14 cellular contexts compared by ENCODE assay signal in genomic region chr19:1296078-1296477, GRCh38. TPM values are rescaled to one million over a fixed set of nuclear protein-coding genes. Genes with fewer than 3 reads are reported as not detected.
DNase-seq lines count a peak whose midpoint lies in the region; ATAC-seq, FAIRE-seq and TF ChIP-seq lines count a peak whose summit lies in the region.
"Had no signal": no experiment of that assay in that cellular context is flagged by ENCODE, and none has a peak within 500 bp of the region (broad histone marks: within the 10 kb centered on the region; RNA-seq: fewer than 3 reads in every experiment).

No MANE protein-coding gene starts in this region.

- DNase-seq in A549 (ENCODE audit: low read depth in 1 of 2, low spot score in 1 of 2), result no peak
- no peak for DNase-seq in H1 (ENCODE audit: low read depth in 1 of 2, low spot score in 2 of 2)
- DNase-seq in DMS79 treated with DMSO at 0.1 percent for 48 hours (lab: John Stamatoyannopoulos, UW), result no peak
- DNase-seq in activated CD8-positive, alpha-beta memory T cell treated with anti-CD3 and anti-CD28 coated beads, Interleukin-2, amount 50 U/mL, for 48 hours, result no peak
- DNase-seq: Calu3; CD4-positive, alpha-beta memory T cell; EL had no signal

- no peaks in the 10 kb centered on the region for H3K36me3 ChIP-seq in BLaER1 treated with 17β-estradiol and CSF1 and Interleukin-3, amounts not matched to agents 10 nM and 100 nM
- no peaks in the 10 kb centered on the region for H3K36me3 ChIP-seq in H1 (ENCODE audit: control insufficient read depth in 2 of 4, insufficient read depth in 4 of 4, low read length in 3 of 4)
- H3K36me3 ChIP-seq: BE2C, HAP-1 had no signal

- H2BK5ac ChIP-seq in H1 (ENCODE audit: low read depth, low read length), result no peak overlapping the region

- H2BK15ac ChIP-seq in H1 (ENCODE audit: low read length), result peak overlapping the region; percentile 18; the same call in 1 of the 2 replicates

- H3K9me3 ChIP-seq in A549 (no peaks in the 10 kb centered on the region), H1 (ENCODE audit: insufficient read depth in 2 of 2, low read depth in 1 of 2, low read length in 1 of 2) (no peaks in the 10 kb centered on the region)
- no peaks in the 10 kb centered on the region for H3K9me3 ChIP-seq in BLaER1 treated with 17β-estradiol and CSF1 and Interleukin-3, amounts not matched to agents 10 nM and 100 nM (replicated peaks in 1 of 11)
- H3K9me3 ChIP-seq: BE2C, HAP-1 had no signal

- no peak for TF ChIP-seq RAD21 in A549 (conservative IDR thresholded peaks at IDR 0.05 in 1 of 2, IDR thresholded peaks at IDR 0.05 in 1 of 2)
- no peak for TF ChIP-seq RAD21 in H1 (IDR thresholded peaks at IDR 0.05 in 1 of 2, conservative IDR thresholded peaks at IDR 0.05 in 1 of 2; ENCODE audit: low read depth in 2 of 2, low read length in 2 of 2)

- H2AFZ ChIP-seq in H1 (ENCODE audit: low read length), result no peak overlapping the region

- no peak overlapping the region for H2BK120ac ChIP-seq in H1 (replicated peaks; ENCODE audit: low read depth, low read length)

- H3K4me1 ChIP-seq in A549 (peaks cover 19% of the 10 kb centered on the region), H1 (replicated peaks in 1 of 4; ENCODE audit: control insufficient read depth in 3 of 4, insufficient read depth in 4 of 4, low read length in 3 of 4) (peaks cover 0 to 7% (median under 1%) of the 10 kb centered on the region in 4 experiments; a peak in 4 of 7 replicates)
- H3K4me1 ChIP-seq in BLaER1 treated with 17β-estradiol and CSF1 and Interleukin-3, amounts not matched to agents 10 nM and 100 nM, result peaks cover 5 to 55% (median 50%) of the 10 kb centered on the region in 10 experiments; a peak in 18 of 20 replicates
- H3K4me1 ChIP-seq: BE2C had no signal

- H4K91ac ChIP-seq in H1 (replicated peaks; ENCODE audit: insufficient read length, low read length), result no peak overlapping the region

- H3K18ac ChIP-seq in H1 (ENCODE audit: extremely low read depth, low read length), result no peak overlapping the region

- 93% methylated on average over 4 of the region's 13 CpGs for WGBS in A549 (ENCODE audit: missing lambda C conversion rate)
- WGBS in H1 (ENCODE audit: extremely low coverage in 1 of 2, insufficient coverage in 1 of 2, insufficient read length in 1 of 2, insufficient replicate concordance in 2 of 2, low coverage in 1 of 2, low lambda C conversion rate in 2 of 2, missing lambda C conversion rate in 1 of 2), 2 experiments, result 95% methylated on average over 7 of the region's 13 CpGs; no CpG with 5 or more reads in 1 of the 2 experiments

- H2BK20ac ChIP-seq in H1 (ENCODE audit: low read length), result no peak overlapping the region

- H3K27ac ChIP-seq in A549, result no peak overlapping the region; a peak in 1 of 6 replicates
- H3K27ac ChIP-seq in BLaER1 treated with 17β-estradiol and CSF1 and Interleukin-3, amounts not matched to agents 10 nM and 100 nM, result no peak overlapping the region
- H3K27ac ChIP-seq in H1 (ENCODE audit: low read depth, low read length), result no peak overlapping the region

- TF ChIP-seq CTCF in A549 (IDR thresholded peaks at IDR 0.05), result no peak
- TF ChIP-seq CTCF in H1 (IDR thresholded peaks at IDR 0.05; ENCODE audit: control extremely low read depth in 1 of 3, insufficient read depth in 1 of 3, low read depth in 1 of 3, low read length in 3 of 3), result no peak

- peaks cover 24 to 58% (median 48%) of the 10 kb centered on the region in 11 experiments; a peak in 20 of 22 replicates for H3K27me3 ChIP-seq in BLaER1 treated with 17β-estradiol and CSF1 and Interleukin-3, amounts not matched to agents 10 nM and 100 nM
- peaks cover 0 to 2% (median 1%) of the 10 kb centered on the region in 4 experiments; a peak in 2 of 7 replicates for H3K27me3 ChIP-seq in H1 (replicated peaks in 1 of 4; ENCODE audit: control insufficient read depth in 3 of 4, extremely low read depth in 1 of 4, insufficient read depth in 3 of 4, low read length in 3 of 4)

- 0 out of 22 replicates have a peak overlapping the region, but pooled peaks of 1 of the 11 experiments have one; percentile 40 for H3K9ac ChIP-seq in BLaER1 treated with 17β-estradiol and CSF1 and Interleukin-3, amounts not matched to agents 10 nM and 100 nM
- H3K9ac ChIP-seq in H1 (replicated peaks in 1 of 4; ENCODE audit: extremely low read depth in 1 of 4, low read depth in 3 of 4, low read length in 3 of 4), result no peak overlapping the region

- 0 out of 2 replicates have a peak overlapping the region, but pooled peaks have one; percentile 24 for H2AK5ac ChIP-seq in H1 (ENCODE audit: low read depth, low read length)

- 0 out of 2 replicates have a peak overlapping the region, but pooled peaks have one; percentile 9 for H2BK12ac ChIP-seq in H1 (ENCODE audit: low read depth, low read length)

- no peak overlapping the region for H4K5ac ChIP-seq in H1 (ENCODE audit: insufficient read length, low read depth, low read length)

- H3K4me2 ChIP-seq in A549, result peak overlapping the region; percentile 91; the same call in 2 of the 3 replicates
- H3K4me2 ChIP-seq in BLaER1 treated with 17β-estradiol and CSF1 and Interleukin-3, amounts not matched to agents 10 nM and 100 nM, result peak overlapping the region in 7 of 11 experiments; percentile 37 to 67 (median 58); a peak in 14 of 22 replicates
- peak overlapping the region in 1 of 2 experiments; percentile 33; a peak in 1 of 4 replicates for H3K4me2 ChIP-seq in H1 (ENCODE audit: insufficient read depth in 1 of 2, low read depth in 2 of 2, low read length in 2 of 2)

- POLR2A ChIA-PET in A549 (lab: Yijun Ruan, JAX) (no interaction called here), H1 (lab: Charles Lee; ENCODE audit: partially characterized antibody) (interaction anchor here (1.3 to 1.8 kb wide), 2 partner anchors 21 to 27 kb away, joined by 3 to 8 read pairs; partner anchors contain the start of genes CIRBP and FAM174C)

- TF ChIP-seq POLR2A in A549 (IDR thresholded peaks at IDR 0.05; ENCODE audit: low read length), result no peak
- TF ChIP-seq POLR2A in H1 (IDR thresholded peaks at IDR 0.05; ENCODE audit: control extremely low read depth in 1 of 2, low read depth in 2 of 2, low read length in 2 of 2), result no peak

- CTCF ChIA-PET in A549 (lab: Yijun Ruan, JAX), result interaction anchor here (0.6 to 1.1 kb wide), 5 partner anchors 13 to 51 kb away, joined by 3 to 4 read pairs (median 3); no protein-coding TSS in a partner anchor
- CTCF ChIA-PET in H1 (lab: Charles Lee; ENCODE audit: partially characterized antibody), result interaction anchor here (1.0 kb wide), 1 partner anchor 103 kb away, joined by 3 read pairs; no protein-coding TSS in a partner anchor

- H4K8ac ChIP-seq in H1 (ENCODE audit: extremely low read depth, insufficient read depth, low read length), result 0 out of 2 replicates have a peak overlapping the region, but pooled peaks have one; percentile 35

- no peak overlapping the region for H3K14ac ChIP-seq in H1 (ENCODE audit: insufficient read length)

- H3K4me3 ChIP-seq in A549 (no peak overlapping the region; the same call in 2 of the 3 replicates), H1 (ENCODE audit: extremely low read depth in 1 of 4, insufficient read depth in 2 of 4, low read depth in 3 of 4, low read length in 4 of 4) (no peak overlapping the region)
- H3K4me3 ChIP-seq in BLaER1 treated with 17β-estradiol and CSF1 and Interleukin-3, amounts not matched to agents 10 nM and 100 nM, result no peak overlapping the region
- H3K4me3 ChIP-seq: GM12878, HAP-1 had no signal

- H4K20me1 ChIP-seq in BLaER1 treated with 17β-estradiol and CSF1 and Interleukin-3, amounts not matched to agents 10 nM and 100 nM, result peaks cover 0 to 46% (median 28%) of the 10 kb centered on the region in 11 experiments; a peak in 16 of 22 replicates
- H4K20me1 ChIP-seq in H1 (replicated peaks in 1 of 2; ENCODE audit: control insufficient read depth in 1 of 2, insufficient read depth in 2 of 2, low read length in 2 of 2), result peaks cover 5 to 7% of the 10 kb centered on the region in 2 experiments

- H3K79me2 ChIP-seq in H1 (ENCODE audit: control insufficient read depth in 1 of 2, insufficient read depth in 2 of 2, low read length in 2 of 2), result no peaks in the 10 kb centered on the region

- TF ChIP-seq EP300 in A549 (IDR thresholded peaks at IDR 0.05), result no peak
- no peak for TF ChIP-seq EP300 in H1 (IDR thresholded peaks at IDR 0.05; ENCODE audit: borderline replicate concordance in 1 of 2, low read depth in 2 of 2, low read length in 2 of 2)

- H3K23me2 ChIP-seq in H1 (ENCODE audit: low read depth, low read length), result no peaks in the 10 kb centered on the region; the same call in 1 of the 2 replicates

- FAIRE-seq in A549 (lab: Jason Lieb, UNC), result no peak
- no peak for FAIRE-seq in H1 (lab: Jason Lieb, UNC)
- FAIRE-seq: GM12878, GM19239 had no signal

- no peak for ATAC-seq in A549
- ATAC-seq in GM18873 (IDR thresholded peaks at IDR 0.05; ENCODE audit: low FRiP score, unreplicated experiment), result no peak

- no peak overlapping the region for H3K56ac ChIP-seq in H1 (replicated peaks; ENCODE audit: insufficient read length, low read depth, low read length)

- H3K23ac ChIP-seq in H1 (ENCODE audit: insufficient read length), result no peak overlapping the region

- peaks cover 2% of the 10 kb centered on the region; the same call in 1 of the 2 replicates for H3K79me1 ChIP-seq in H1 (ENCODE audit: low read depth, low read length)

- H3K4ac ChIP-seq in H1 (replicated peaks; ENCODE audit: insufficient read length, low read depth, low read length), result no peak overlapping the region

RNA-seq across cellular contexts. Expression of gene EFNA2, which starts 10.4 kb away (rescaled TPM):
- 0.16 and 0.24 TPM in 2 replicates for polyA plus RNA-seq in A549 (2011; rRNA removed)
- polyA plus RNA-seq in A549 (2012; cell fraction: cytosol; rRNA removed), result 0.62 and 0.97 TPM in 2 replicates
- polyA plus RNA-seq in A549 (2012; cell fraction: nucleus; rRNA removed), result 1.3 and 1.5 TPM in 2 replicates
- polyA plus RNA-seq in A549 (2017; fragmentation: RNase III; extraction: RNeasy Plus Mini Kit Qiagen cat#74134 plus additional on column Dnase treatment), result 0.84 to 1.3 TPM (median 1.2 TPM) in 3 replicates
- polyA minus RNA-seq in A549 (2011; rRNA and poly(A)+ RNA removed), result 0.29 TPM in 1 of 2 replicates, not detected in the other
- 7.0 and 10.3 TPM in 2 replicates for total RNA-seq in H1 (2021; fragmentation: NEBNext Ultra II Directional; extraction: Animal tissue kit (Norgen Biotek cat#: 25700))
- polyA plus RNA-seq in H1 (2011; rRNA removed), result 4.0 and 10.1 TPM in 2 replicates
- polyA plus RNA-seq in H1 (2011; cell fraction: cytosol; rRNA removed), result 4.0 TPM
- 7.2 TPM for polyA plus RNA-seq in H1 (2011; cell fraction: nucleus; rRNA removed)
- polyA plus RNA-seq in H1 (2012, experiment 1 of 2), result 2.0 to 9.1 TPM (median 7.0 TPM) in 4 replicates
- polyA plus RNA-seq in H1 (2012, experiment 2 of 2), result 7.5 TPM
- polyA plus RNA-seq in H1 (2013, experiment 1 of 2), result 10.3 TPM
- polyA plus RNA-seq in H1 (2013, experiment 2 of 2), result 10.9 TPM
- polyA minus RNA-seq in H1 (2011; rRNA and poly(A)+ RNA removed), result 0.63 and 1.6 TPM in 2 replicates
- 9.2 TPM for polyA minus RNA-seq in H1 (2011; cell fraction: cytosol; rRNA and poly(A)+ RNA removed)
- 6.9 TPM for polyA minus RNA-seq in H1 (2011; cell fraction: nucleus; rRNA and poly(A)+ RNA removed)
- total RNA-seq: CD4-positive, alpha-beta memory T cell; GM12878 had no signal
- polyA plus RNA-seq: CD14-positive monocyte; CD4-positive, alpha-beta memory T cell; GM12878 had no signal

RNA-seq across cellular contexts. Expression of gene FAM174C, which starts 20.7 kb away (rescaled TPM):
- polyA plus RNA-seq in A549 (2011; rRNA removed) (22.7 and 24.8 TPM in 2 replicates), A549 (2017; fragmentation: RNase III; extraction: RNeasy Plus Mini Kit Qiagen cat#74134 plus additional on column Dnase treatment) (35.6 to 37.6 TPM (median 37.1 TPM) in 3 replicates), H1 (2011; rRNA removed) (125 and 159 TPM in 2 replicates)
- 96.5 and 113 TPM in 2 replicates for polyA plus RNA-seq in A549 (2012; cell fraction: cytosol; rRNA removed)
- 61.6 and 78.1 TPM in 2 replicates for polyA plus RNA-seq in A549 (2012; cell fraction: nucleus; rRNA removed)
- polyA minus RNA-seq in A549 (2011; rRNA and poly(A)+ RNA removed), result 5.3 and 6.7 TPM in 2 replicates
- 44.5 and 54.6 TPM in 2 replicates for total RNA-seq in H1 (2021; fragmentation: NEBNext Ultra II Directional; extraction: Animal tissue kit (Norgen Biotek cat#: 25700))
- polyA plus RNA-seq in H1 (2011; cell fraction: cytosol; rRNA removed), result 76.1 TPM
- 72.4 TPM for polyA plus RNA-seq in H1 (2011; cell fraction: nucleus; rRNA removed)
- 39.9 to 68.4 TPM (median 61.5 TPM) in 4 replicates for polyA plus RNA-seq in H1 (2012, experiment 1 of 2)
- polyA plus RNA-seq in H1 (2012, experiment 2 of 2), result 79.3 TPM
- 50.0 TPM for polyA plus RNA-seq in H1 (2013, experiment 1 of 2)
- 59.2 TPM for polyA plus RNA-seq in H1 (2013, experiment 2 of 2)
- polyA minus RNA-seq in H1 (2011; rRNA and poly(A)+ RNA removed), result 6.8 and 9.7 TPM in 2 replicates
- 22.8 TPM for polyA minus RNA-seq in H1 (2011; cell fraction: cytosol; rRNA and poly(A)+ RNA removed)
- polyA minus RNA-seq in H1 (2011; cell fraction: nucleus; rRNA and poly(A)+ RNA removed), result 20.8 TPM

RNA-seq across cellular contexts. Expression of gene CIRBP, which starts 26.9 kb away (rescaled TPM):
- 92.4 and 151 TPM in 2 replicates for polyA plus RNA-seq in A549 (2011; rRNA removed)
- polyA plus RNA-seq in A549 (2012; cell fraction: cytosol; rRNA removed), result 111 and 147 TPM in 2 replicates
- 246 and 410 TPM in 2 replicates for polyA plus RNA-seq in A549 (2012; cell fraction: nucleus; rRNA removed)
- polyA plus RNA-seq in A549 (2017; fragmentation: RNase III; extraction: RNeasy Plus Mini Kit Qiagen cat#74134 plus additional on column Dnase treatment), result 178 to 201 TPM (median 189 TPM) in 3 replicates
- polyA minus RNA-seq in A549 (2011; rRNA and poly(A)+ RNA removed), result 38.3 and 44.0 TPM in 2 replicates
- total RNA-seq in H1 (2021; fragmentation: NEBNext Ultra II Directional; extraction: Animal tissue kit (Norgen Biotek cat#: 25700)), result 175 TPM in 2 replicates
- 199 and 331 TPM in 2 replicates for polyA plus RNA-seq in H1 (2011; rRNA removed)
- 472 TPM for polyA plus RNA-seq in H1 (2011; cell fraction: cytosol; rRNA removed)
- 581 TPM for polyA plus RNA-seq in H1 (2011; cell fraction: nucleus; rRNA removed)
- 213 to 357 TPM (median 316 TPM) in 4 replicates for polyA plus RNA-seq in H1 (2012, experiment 1 of 2)
- 95.1 TPM for polyA plus RNA-seq in H1 (2012, experiment 2 of 2)
- 151 TPM for polyA plus RNA-seq in H1 (2013, experiment 1 of 2)
- polyA plus RNA-seq in H1 (2013, experiment 2 of 2), result 135 TPM
- polyA minus RNA-seq in H1 (2011; rRNA and poly(A)+ RNA removed), result 44.5 and 56.0 TPM in 2 replicates
- 77.4 TPM for polyA minus RNA-seq in H1 (2011; cell fraction: cytosol; rRNA and poly(A)+ RNA removed)
- polyA minus RNA-seq in H1 (2011; cell fraction: nucleus; rRNA and poly(A)+ RNA removed), result 99.9 TPM

RNA-seq across cellular contexts. Expression of gene MIDN, which starts 47.7 kb away (rescaled TPM):
- polyA plus RNA-seq in A549 (2011; rRNA removed) (9.1 and 11.8 TPM in 2 replicates), A549 (2017; fragmentation: RNase III; extraction: RNeasy Plus Mini Kit Qiagen cat#74134 plus additional on column Dnase treatment) (27.7 to 33.4 TPM (median 31.4 TPM) in 3 replicates), H1 (2011; rRNA removed) (39.8 and 86.0 TPM in 2 replicates)
- polyA plus RNA-seq in A549 (2012; cell fraction: cytosol; rRNA removed), result 17.7 and 27.8 TPM in 2 replicates
- polyA plus RNA-seq in A549 (2012; cell fraction: nucleus; rRNA removed), result 45.7 and 73.9 TPM in 2 replicates
- 23.7 and 25.2 TPM in 2 replicates for polyA minus RNA-seq in A549 (2011; rRNA and poly(A)+ RNA removed)
- total RNA-seq in H1 (2021; fragmentation: NEBNext Ultra II Directional; extraction: Animal tissue kit (Norgen Biotek cat#: 25700)), result 159 and 166 TPM in 2 replicates
- 38.5 TPM for polyA plus RNA-seq in H1 (2011; cell fraction: cytosol; rRNA removed)
- polyA plus RNA-seq in H1 (2011; cell fraction: nucleus; rRNA removed), result 85.2 TPM
- 58.2 to 110 TPM (median 92.2 TPM) in 4 replicates for polyA plus RNA-seq in H1 (2012, experiment 1 of 2)
- 90.5 TPM for polyA plus RNA-seq in H1 (2012, experiment 2 of 2)
- polyA plus RNA-seq in H1 (2013, experiment 1 of 2), result 95.6 TPM
- polyA plus RNA-seq in H1 (2013, experiment 2 of 2), result 90.3 TPM
- 10.3 and 14.3 TPM in 2 replicates for polyA minus RNA-seq in H1 (2011; rRNA and poly(A)+ RNA removed)
- 86.0 TPM for polyA minus RNA-seq in H1 (2011; cell fraction: cytosol; rRNA and poly(A)+ RNA removed)
- polyA minus RNA-seq in H1 (2011; cell fraction: nucleus; rRNA and poly(A)+ RNA removed), result 55.2 TPM

RNA-seq across cellular contexts. Expression of gene ATP5F1D, which starts 54.5 kb away (rescaled TPM):
- 18.5 and 28.7 TPM in 2 replicates for polyA plus RNA-seq in A549 (2011; rRNA removed)
- polyA plus RNA-seq in A549 (2012; cell fraction: cytosol; rRNA removed), result 158 and 210 TPM in 2 replicates
- 114 and 225 TPM in 2 replicates for polyA plus RNA-seq in A549 (2012; cell fraction: nucleus; rRNA removed)
- 96.9 to 101 TPM (median 99.7 TPM) in 3 replicates for polyA plus RNA-seq in A549 (2017; fragmentation: RNase III; extraction: RNeasy Plus Mini Kit Qiagen cat#74134 plus additional on column Dnase treatment)
- 12.4 and 18.2 TPM in 2 replicates for polyA minus RNA-seq in A549 (2011; rRNA and poly(A)+ RNA removed)
- 174 and 182 TPM in 2 replicates for total RNA-seq in H1 (2021; fragmentation: NEBNext Ultra II Directional; extraction: Animal tissue kit (Norgen Biotek cat#: 25700))
- 249 and 338 TPM in 2 replicates for polyA plus RNA-seq in H1 (2011; rRNA removed)
- polyA plus RNA-seq in H1 (2011; cell fraction: cytosol; rRNA removed), result 142 TPM
- 120 TPM for polyA plus RNA-seq in H1 (2011; cell fraction: nucleus; rRNA removed)
- polyA plus RNA-seq in H1 (2012, experiment 1 of 2), result 87.3 to 189 TPM (median 180 TPM) in 4 replicates
- polyA plus RNA-seq in H1 (2012, experiment 2 of 2), result 328 TPM
- 148 TPM for polyA plus RNA-seq in H1 (2013, experiment 1 of 2)
- polyA plus RNA-seq in H1 (2013, experiment 2 of 2), result 145 TPM
- 13.4 and 18.6 TPM in 2 replicates for polyA minus RNA-seq in H1 (2011; rRNA and poly(A)+ RNA removed)
- 118 TPM for polyA minus RNA-seq in H1 (2011; cell fraction: cytosol; rRNA and poly(A)+ RNA removed)
- polyA minus RNA-seq in H1 (2011; cell fraction: nucleus; rRNA and poly(A)+ RNA removed), result 40.2 TPM
